ENCODE assay signal across 35 cellular contexts in genomic region chr18:69677595-69677994, GRCh38.
"Had no signal": no experiment of that assay in that cellular context is flagged by ENCODE, and none has a peak within 500 bp of the region (broad histone marks: within the 10 kb centered on the region; RNA-seq: fewer than 3 reads in every experiment).

No MANE protein-coding gene starts in this region.

- DNase-seq: Karpas-422, Kasumi-1, MG63, MM.1S, MV-4-11, NCI-H1048, NCI-H1092, NCI-H1092 treated with DMSO at 0.1 percent for 48 hours, NCI-H1105, NCI-H1105 treated with DMSO at 0.1 percent for 48 hours, NCI-H1417, NCI-H1417 treated with DMSO at 0.1 percent for 48 hours, NCI-H1436, NCI-H1436 treated with DMSO at 0.1 percent for 48 hours, NCI-H146, NCI-H1694, NCI-H1694 treated with DMSO at 0.1 percent for 48 hours, NCI-H187, NCI-H187 treated with DMSO at 0.1 percent for 48 hours, NCI-H1930, NCI-H2029, NCI-H2029 treated with DMSO at 0.1 percent for 48 hours, NCI-H2081, NCI-H2081 treated with DMSO at 0.1 percent for 48 hours, NCI-H2107, NCI-H2171, NCI-H2171 treated with DMSO at 0.1 percent for 48 hours, NCI-H2227 treated with DMSO at 0.1 percent for 48 hours, NCI-H226, NCI-H345, NCI-H446, NCI-H446 treated with DMSO at 0.1 percent for 48 hours, NCI-H510A, NCI-H510A treated with DMSO at 0.1 percent for 48 hours, NCI-H524 had no signal

- H3K9me3 ChIP-seq: MG63 had no signal

- H3K27me3 ChIP-seq: MG63 had no signal

- H3K36me3 ChIP-seq: MG63 had no signal

- H3K4me3 ChIP-seq: MG63 had no signal
